Comparison of ENCODE assay signal across 18 cellular contexts in the genomic region with DNA sequence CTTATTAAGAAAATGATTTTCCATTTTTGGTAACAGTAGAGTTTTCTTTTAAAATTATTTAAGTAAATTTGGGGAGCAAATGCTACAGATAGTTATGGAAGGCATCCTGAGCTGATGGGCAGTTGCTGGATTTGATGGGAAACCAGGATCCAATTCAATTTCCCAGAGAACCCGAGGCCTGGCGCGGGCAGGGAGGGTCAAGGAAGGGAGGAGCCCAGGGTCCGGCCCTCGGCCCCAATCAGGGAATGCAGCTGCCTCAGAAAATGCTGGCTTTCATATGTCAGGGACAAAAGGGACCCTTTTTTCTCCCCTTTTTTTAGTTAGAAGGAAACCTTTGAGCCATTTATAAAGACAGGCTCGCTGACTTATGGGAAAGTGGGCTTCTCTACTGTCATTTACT. TPM values are rescaled to one million over a fixed set of nuclear protein-coding genes. Genes with fewer than 3 reads are reported as not detected.
"Had no signal": no experiment of that assay in that cellular context is flagged by ENCODE, and none has a peak within 500 bp of the region (broad histone marks: within the 10 kb centered on the region; RNA-seq: fewer than 3 reads in every experiment).

No MANE protein-coding gene starts in this region.

- H3K27ac ChIP-seq: body of pancreas, dorsolateral prefrontal cortex, esophagus squamous epithelium, foreskin keratinocyte, heart left ventricle, right atrium auricular region, transverse colon, WERI-Rb-1 had no signal

- H3K27me3 Mint-ChIP-seq: stimulated activated naive B cell treated with anti-CD40 and anti-IgM and Interleukin-4, amounts not matched to agents 10 μg/mL and 1 μg/mL and 100 μg/mL, for 72 hours had no signal

- H3K4me1 ChIP-seq: body of pancreas, foreskin keratinocyte had no signal

- H3K9me3 Mint-ChIP-seq: activated naive CD4-positive, alpha-beta T cell treated with anti-CD3 and anti-CD28 coated beads, Interleukin-2, amount 50 U/mL, for 72 hours had no signal

- H3K4me3 Mint-ChIP-seq: activated CD8-positive, alpha-beta T cell treated with anti-CD3 and anti-CD28 coated beads, Interleukin-2, amount 10 ng/mL, durations not matched to agents 7 days and 5 days; stimulated activated naive B cell treated with anti-CD40 and anti-IgM and Interleukin-4, amounts not matched to agents 10 μg/mL and 1 μg/mL and 100 μg/mL, for 72 hours had no signal

- DNase-seq: activated CD4-positive, alpha-beta T cell treated with anti-CD3 and anti-CD28 coated beads for 4 hours; activated CD8-positive, alpha-beta T cell treated with anti-CD3 and anti-CD28 coated beads, Interleukin-2, amount 10 ng/mL, durations not matched to agents 7 days and 5 days; amniotic stem cell; body of pancreas; cerebellar nuclear complex; esophagus squamous epithelium; foreskin keratinocyte; heart left ventricle; left ventricle myocardium superior; SK-N-SH; stimulated activated CD4-positive, alpha-beta T cell treated with anti-CD3 and anti-CD28 coated beads, Interleukin-1b, Interleukin-23, amount 100 ng/mL, for 48 hours; stimulated activated naive B cell treated with anti-CD40 and anti-IgM and Interleukin-4, amounts not matched to agents 10 μg/mL and 1 μg/mL and 100 μg/mL, for 72 hours; T-helper 1 cell; transverse colon; WERI-Rb-1 had no signal

- ATAC-seq: activated CD8-positive, alpha-beta T cell treated with anti-CD3 and anti-CD28 coated beads, Interleukin-2, amount 10 ng/mL, durations not matched to agents 7 days and 5 days; activated naive CD4-positive, alpha-beta T cell treated with anti-CD3 and anti-CD28 coated beads, Interleukin-2, amount 50 U/mL, for 72 hours; body of pancreas; foreskin keratinocyte; heart left ventricle; left ventricle myocardium superior had no signal

- H3K27ac Mint-ChIP-seq: activated CD8-positive, alpha-beta T cell treated with anti-CD3 and anti-CD28 coated beads, Interleukin-2, amount 10 ng/mL, durations not matched to agents 7 days and 5 days; activated naive CD4-positive, alpha-beta T cell treated with anti-CD3 and anti-CD28 coated beads, Interleukin-2, amount 50 U/mL, for 72 hours had no signal

- H3K4me3 ChIP-seq: body of pancreas, dorsolateral prefrontal cortex, esophagus squamous epithelium, heart left ventricle, right atrium auricular region, transverse colon had no signal

- H3K9ac ChIP-seq: SK-N-SH had no signal

- H3K27me3 ChIP-seq: body of pancreas, right atrium auricular region had no signal

- H3K9me2 ChIP-seq: SK-N-SH had no signal

- H3K36me3 Mint-ChIP-seq: activated naive CD4-positive, alpha-beta T cell treated with anti-CD3 and anti-CD28 coated beads, Interleukin-2, amount 50 U/mL, for 72 hours; stimulated activated naive B cell treated with anti-CD40 and anti-IgM and Interleukin-4, amounts not matched to agents 10 μg/mL and 1 μg/mL and 100 μg/mL, for 72 hours had no signal

- H3K36me3 ChIP-seq: esophagus squamous epithelium, heart left ventricle, right atrium auricular region, transverse colon, WERI-Rb-1 had no signal

- H3K4me2 ChIP-seq: SK-N-SH had no signal

- H3K9me3 ChIP-seq: body of pancreas, esophagus squamous epithelium, heart left ventricle, right atrium auricular region, SK-N-SH, transverse colon had no signal

RNA-seq across cellular contexts. Expression of a gene that starts 42.1 kb away (rescaled TPM):
- total RNA-seq: activated CD8-positive, alpha-beta T cell treated with anti-CD3 and anti-CD28 coated beads, Interleukin-2, amount 10 ng/mL, durations not matched to agents 7 days and 5 days; activated naive CD4-positive, alpha-beta T cell treated with anti-CD3 and anti-CD28 coated beads, Interleukin-2, amount 50 U/mL, for 72 hours; body of pancreas; foreskin keratinocyte; heart left ventricle; left ventricle myocardium superior; right atrium auricular region had no signal
- polyA plus RNA-seq: foreskin keratinocyte, heart left ventricle, SK-N-SH had no signal
